1 cellular context compared by ENCODE assay signal in genomic region chr3:194130807-194131589, GRCh38.
TF ChIP-seq lines count a peak whose summit lies in the region.

No MANE protein-coding gene starts in this region.

TF ChIP-seq in HepG2, 621 proteins besides CTCF, POLR2A, EP300 and RAD21 (continued from another document):
- TF ChIP-seq DZIP1 (CRISPR knock-in tag; IDR thresholded peaks at IDR 0.05) (no peak), ELF1 (CRISPR knock-in tag; IDR thresholded peaks at IDR 0.05) (peak; percentile 45; the same call in 1 of the 2 replicates), ZGPAT (CRISPR knock-in tag; IDR thresholded peaks at IDR 0.05) (peak; percentile 41; the same call in 1 of the 2 replicates), ZNF776 (CRISPR knock-in tag; IDR thresholded peaks at IDR 0.05) (no peak), ZNF709 (CRISPR knock-in tag; IDR thresholded peaks at IDR 0.05) (no peak), CREM (IDR thresholded peaks at IDR 0.05) (peak; percentile 80), CREM (CRISPR knock-in tag; IDR thresholded peaks at IDR 0.05) (no peak), PPARG (CRISPR knock-in tag; conservative IDR thresholded peaks at IDR 0.05) (0 out of 2 replicates have a peak, but pooled peaks have one; percentile 29), HOXA3 (CRISPR knock-in tag; IDR thresholded peaks at IDR 0.05) (peak; percentile 47; the same call in 1 of the 2 replicates), SALL1 (CRISPR knock-in tag; IDR thresholded peaks at IDR 0.05) (peak; percentile 88), GMEB1 (CRISPR knock-in tag; IDR thresholded peaks at IDR 0.05; ENCODE audit: borderline replicate concordance) (peak; percentile 34; the same call in 1 of the 2 replicates), ZNF407 (CRISPR knock-in tag; IDR thresholded peaks at IDR 0.05; ENCODE audit: not compliant biosample characterization) (no peak), HNRNPH1 (optimal IDR thresholded peaks at IDR 0.05; ENCODE audit: low read depth, low read length) (no peak), ZNF282 (IDR thresholded peaks at IDR 0.05; ENCODE audit: partially characterized antibody) (no peak), ETV6 (CRISPR knock-in tag; conservative IDR thresholded peaks at IDR 0.05) (no peak), ZNF609 (CRISPR knock-in tag; IDR thresholded peaks at IDR 0.05; ENCODE audit: borderline replicate concordance) (peak; percentile 85), ATF2 (CRISPR knock-in tag; IDR thresholded peaks at IDR 0.05) (no peak), FOXA1 (IDR thresholded peaks at IDR 0.05) (peak; percentile 75), FOXA1 (CRISPR knock-in tag; IDR thresholded peaks at IDR 0.05) (peak; percentile 87), NRL (CRISPR knock-in tag; IDR thresholded peaks at IDR 0.05; ENCODE audit: borderline replicate concordance) (no peak), MTA1 (CRISPR knock-in tag; IDR thresholded peaks at IDR 0.05; ENCODE audit: borderline replicate concordance) (0 out of 2 replicates have a peak, but pooled peaks have one; percentile 43), TCF7 (IDR thresholded peaks at IDR 0.05; ENCODE audit: low read depth) (peak; percentile 69), ZNF574 (CRISPR knock-in tag; IDR thresholded peaks at IDR 0.05) (peak; percentile 52; the same call in 1 of the 2 replicates), ZBTB33 (CRISPR knock-in tag; IDR thresholded peaks at IDR 0.05) (no peak), ZNF20 (CRISPR knock-in tag; IDR thresholded peaks at IDR 0.05) (no peak)
TF ChIP-seq in HepG2: peak in this region for 130.
